In the genomic region with DNA sequence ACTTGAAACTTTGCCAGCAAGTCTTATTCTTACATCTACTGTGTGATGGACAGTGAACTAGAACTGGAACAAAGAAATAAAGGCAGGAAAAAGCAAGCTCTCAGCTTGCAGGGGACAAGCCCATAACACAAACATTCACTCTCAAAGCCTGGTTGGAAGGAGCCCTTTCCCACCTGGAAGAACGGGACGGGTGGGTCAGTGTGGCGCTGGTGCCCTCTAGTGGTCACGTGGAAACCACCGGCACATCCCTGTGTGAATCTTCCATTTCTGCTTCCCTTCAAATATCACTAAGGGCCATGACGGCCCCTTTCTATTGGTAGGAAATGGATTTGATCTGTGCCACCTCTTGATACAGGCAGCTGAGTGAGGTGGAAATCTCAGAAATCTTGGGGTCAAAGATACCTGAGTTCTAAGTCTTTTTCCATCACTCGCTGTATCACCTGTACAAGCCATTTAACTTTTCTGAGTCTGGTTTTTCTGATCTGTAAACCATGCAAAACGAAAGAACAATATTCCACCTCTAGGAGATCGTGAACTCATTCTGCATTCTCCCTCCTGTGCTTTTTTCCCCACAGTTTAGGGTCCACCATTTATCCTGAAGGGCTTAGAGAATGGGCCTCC, we compare ENCODE assay signal across 8 cellular contexts.
DNase-seq lines count a peak whose midpoint lies in the region; ATAC-seq and TF ChIP-seq lines count a peak whose summit lies in the region.

No MANE protein-coding gene starts in this region.

- no peaks in the 10 kb centered on the region for H3K36me3 ChIP-seq in HEK293 (ENCODE audit: control insufficient read depth in 2 of 2, insufficient read depth in 1 of 2, low read length in 2 of 2)
- H3K36me3 ChIP-seq in adrenal gland (replicated peaks in 1 of 2): no peaks in the 10 kb centered on the region
- no peaks in the 10 kb centered on the region for H3K36me3 ChIP-seq in sigmoid colon

- H3K9me3 ChIP-seq in HEK293 (ENCODE audit: control insufficient read depth, insufficient read depth, low read depth, low read length) (no peaks in the 10 kb centered on the region), adrenal gland (replicated peaks in 1 of 3) (no peaks in the 10 kb centered on the region), right cardiac atrium (ENCODE audit: control insufficient read depth, low read length) (no peaks in the 10 kb centered on the region), sigmoid colon (peaks cover 0 to 2% (median under 1%) of the 10 kb centered on the region in 4 donors)

- ATAC-seq in right cardiac atrium (peak; percentile 57 to 69), GM21381 (IDR thresholded peaks at IDR 0.05; ENCODE audit: unreplicated experiment) (no peak)

- intact Hi-C loops in adrenal gland (cut with DNase I): loop anchor here in 1 of 2 donors (2.0 to 10.0 kb wide), 2 partner anchors 23 to 521 kb away; no protein-coding TSS in a partner anchor
- intact Hi-C loops in right cardiac atrium (cut with DNase I): loop anchor here in 1 of 4 donors (2.0 to 5.0 kb wide), 2 partner anchors 25 to 519 kb away; no protein-coding TSS in a partner anchor
- intact Hi-C loops in sigmoid colon (cut with DNase I): loop anchor here (2.0 to 5.0 kb wide), 3 partner anchors 25 to 517 kb away; no protein-coding TSS in a partner anchor

- no peak overlapping the region for H3K4me3 ChIP-seq in HEK293 (ENCODE audit: low read depth, low read length)
- H3K4me3 ChIP-seq in adrenal gland: no peak overlapping the region
- H3K4me3 ChIP-seq in right cardiac atrium (ENCODE audit: low read length): no peak overlapping the region
- H3K4me3 ChIP-seq in sigmoid colon: no peak overlapping the region

- TF ChIP-seq EP300 in sigmoid colon (IDR thresholded peaks at IDR 0.05): no peak

- POLR2A ChIA-PET in HEK293 (lab: Yijun Ruan, JAX): no interaction called here

- H3K27ac ChIP-seq in HEK293 (ENCODE audit: extremely low read depth, low read depth, low read length) (no peak overlapping the region), adrenal gland (no peak overlapping the region), right cardiac atrium (ENCODE audit: low read length) (no peak overlapping the region), sigmoid colon (no peak overlapping the region)

- no peak for TF ChIP-seq POLR2A in adrenal gland (IDR thresholded peaks at IDR 0.05)
- TF ChIP-seq POLR2A in sigmoid colon (IDR thresholded peaks at IDR 0.05): no peak

- CTCF ChIA-PET in HEK293 (lab: Yijun Ruan, JAX): interaction anchor here (0.5 to 2.9 kb wide), 27 partner anchors 10 to 847 kb away, joined by 3 to 29 read pairs (median 3); no protein-coding TSS in a partner anchor

- peak; percentile 35 for DNase-seq in DMS114 treated with DMSO at 0.1 percent for 48 hours (lab: John Stamatoyannopoulos, UW; ENCODE audit: unreplicated experiment)
- peak; percentile 49 for DNase-seq in RPMI7951 (ENCODE audit: low read depth)
- DNase-seq in adrenal gland: peak; percentile 26 to 67 (median 52)
- DNase-seq in right cardiac atrium: peak; percentile 48 to 76 (median 72)
- DNase-seq in sigmoid colon: peak; percentile 72
- no peak for DNase-seq in kidney glomerular epithelial cell (lab: John Stamatoyannopoulos, UW)

- H3K4me1 ChIP-seq in HEK293 (ENCODE audit: control insufficient read depth, insufficient read depth, low read length) (no peaks in the 10 kb centered on the region), adrenal gland (replicated peaks in 1 of 2) (no peaks in the 10 kb centered on the region), right cardiac atrium (ENCODE audit: control insufficient read depth, insufficient read depth, low read length) (no peaks in the 10 kb centered on the region), sigmoid colon (no peaks in the 10 kb centered on the region)

- peak; percentile 80 for TF ChIP-seq CTCF in HEK293 (tag by site-specific recombination; IDR thresholded peaks at IDR 0.05)
- TF ChIP-seq CTCF in adrenal gland (IDR thresholded peaks at IDR 0.05): peak; percentile 57 to 89 (median 70)
- TF ChIP-seq CTCF in sigmoid colon (IDR thresholded peaks at IDR 0.05): peak; percentile 49 to 84 (median 62)

- WGBS in adrenal gland, 4 donors: 17 to 19% (median 18%) methylated on average over 9 of the region's 9 CpGs
- WGBS in right cardiac atrium: 22% methylated on average over 9 of the region's 9 CpGs
- whole genome bisulfite sequencing in sigmoid colon, 2 donors: 15 to 23% methylated on average over 9 of the region's 9 CpGs

- H3K27me3 ChIP-seq in adrenal gland (no peaks in the 10 kb centered on the region), right cardiac atrium (ENCODE audit: control insufficient read depth, insufficient read depth) (peaks cover 2% of the 10 kb centered on the region), sigmoid colon (no peaks in the 10 kb centered on the region)

TF ChIP-seq in HEK293, 187 proteins besides CTCF, POLR2A, EP300 and RAD21:
- TF ChIP-seq ZNF654 (tag by site-specific recombination; IDR thresholded peaks at IDR 0.05; ENCODE audit: low read depth) (peak; percentile 88), IKZF3 (tag by site-specific recombination; IDR thresholded peaks at IDR 0.05) (peak; percentile 88), PRDM1 (tag by site-specific recombination; IDR thresholded peaks at IDR 0.05) (peak; percentile 59; the same call in 1 of the 2 replicates), ZNF624 (tag by site-specific recombination; IDR thresholded peaks at IDR 0.05) (no peak), KLF17 (tag by site-specific recombination; IDR thresholded peaks at IDR 0.05) (peak; percentile 55; the same call in 1 of the 2 replicates)
- TF ChIP-seq, protein P1, sequence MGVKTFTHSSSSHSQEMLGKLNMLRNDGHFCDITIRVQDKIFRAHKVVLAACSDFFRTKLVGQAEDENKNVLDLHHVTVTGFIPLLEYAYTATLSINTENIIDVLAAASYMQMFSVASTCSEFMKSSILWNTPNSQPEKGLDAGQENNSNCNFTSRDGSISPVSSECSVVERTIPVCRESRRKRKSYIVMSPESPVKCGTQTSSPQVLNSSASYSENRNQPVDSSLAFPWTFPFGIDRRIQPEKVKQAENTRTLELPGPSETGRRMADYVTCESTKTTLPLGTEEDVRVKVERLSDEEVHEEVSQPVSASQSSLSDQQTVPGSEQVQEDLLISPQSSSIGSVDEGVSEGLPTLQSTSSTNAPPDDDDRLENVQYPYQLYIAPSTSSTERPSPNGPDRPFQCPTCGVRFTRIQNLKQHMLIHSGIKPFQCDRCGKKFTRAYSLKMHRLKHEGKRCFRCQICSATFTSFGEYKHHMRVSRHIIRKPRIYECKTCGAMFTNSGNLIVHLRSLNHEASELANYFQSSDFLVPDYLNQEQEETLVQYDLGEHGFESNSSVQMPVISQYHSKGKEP (tag by site-specific recombination; IDR thresholded peaks at IDR 0.05): no peak
- TF ChIP-seq, protein P2, sequence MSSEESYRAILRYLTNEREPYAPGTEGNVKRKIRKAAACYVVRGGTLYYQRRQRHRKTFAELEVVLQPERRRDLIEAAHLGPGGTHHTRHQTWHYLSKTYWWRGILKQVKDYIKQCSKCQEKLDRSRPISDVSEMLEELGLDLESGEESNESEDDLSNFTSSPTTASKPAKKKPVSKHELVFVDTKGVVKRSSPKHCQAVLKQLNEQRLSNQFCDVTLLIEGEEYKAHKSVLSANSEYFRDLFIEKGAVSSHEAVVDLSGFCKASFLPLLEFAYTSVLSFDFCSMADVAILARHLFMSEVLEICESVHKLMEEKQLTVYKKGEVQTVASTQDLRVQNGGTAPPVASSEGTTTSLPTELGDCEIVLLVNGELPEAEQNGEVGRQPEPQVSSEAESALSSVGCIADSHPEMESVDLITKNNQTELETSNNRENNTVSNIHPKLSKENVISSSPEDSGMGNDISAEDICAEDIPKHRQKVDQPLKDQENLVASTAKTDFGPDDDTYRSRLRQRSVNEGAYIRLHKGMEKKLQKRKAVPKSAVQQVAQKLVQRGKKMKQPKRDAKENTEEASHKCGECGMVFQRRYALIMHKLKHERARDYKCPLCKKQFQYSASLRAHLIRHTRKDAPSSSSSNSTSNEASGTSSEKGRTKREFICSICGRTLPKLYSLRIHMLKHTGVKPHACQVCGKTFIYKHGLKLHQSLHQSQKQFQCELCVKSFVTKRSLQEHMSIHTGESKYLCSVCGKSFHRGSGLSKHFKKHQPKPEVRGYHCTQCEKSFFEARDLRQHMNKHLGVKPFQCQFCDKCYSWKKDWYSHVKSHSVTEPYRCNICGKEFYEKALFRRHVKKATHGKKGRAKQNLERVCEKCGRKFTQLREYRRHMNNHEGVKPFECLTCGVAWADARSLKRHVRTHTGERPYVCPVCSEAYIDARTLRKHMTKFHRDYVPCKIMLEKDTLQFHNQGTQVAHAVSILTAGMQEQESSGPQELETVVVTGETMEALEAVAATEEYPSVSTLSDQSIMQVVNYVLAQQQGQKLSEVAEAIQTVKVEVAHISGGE (tag by site-specific recombination; conservative IDR thresholded peaks at IDR 0.05; ENCODE audit: low read depth): no peak
